ENCODE assay signal across 12 cellular contexts in genomic region chr12:115946867-115947695, GRCh38.
DNase-seq lines count a peak whose midpoint lies in the region; ATAC-seq, FAIRE-seq and TF ChIP-seq lines count a peak whose summit lies in the region.
"Had no signal": no experiment of that assay in that cellular context is flagged by ENCODE, and none has a peak within 500 bp of the region (broad histone marks: within the 10 kb centered on the region; RNA-seq: fewer than 3 reads in every experiment).

No MANE protein-coding gene starts in this region.

- H3K27me3 Mint-ChIP-seq in Caco-2 (ENCODE audit: insufficient read depth, unreplicated experiment), result no peaks in the 10 kb centered on the region

- no peaks in the 10 kb centered on the region for H3K9me3 Mint-ChIP-seq in Caco-2 (ENCODE audit: unreplicated experiment)
- H3K9me3 Mint-ChIP-seq in stimulated activated effector memory CD8-positive, alpha-beta T cell treated with anti-CD3 and anti-CD28 coated beads, Interleukin-12 subunit alpha, Interleukin-12 subunit beta, amount 100 ng/mL, for 72 hours, result no peaks in the 10 kb centered on the region

- TF ChIP-seq EP300 in HepG2 (IDR thresholded peaks at IDR 0.05; ENCODE audit: low read depth in 2 of 2, low read length in 2 of 2) (no peak), HepG2 (CRISPR knock-in tag; IDR thresholded peaks at IDR 0.05; ENCODE audit: borderline replicate concordance) (no peak), ovary (IDR thresholded peaks at IDR 0.05) (no peak)

- intact Hi-C loops in Caco-2 (cut with micrococcal nuclease; ENCODE audit: unreplicated experiment) (loop anchor here (1.0 kb wide), 1 partner anchor 24 kb away; no protein-coding TSS in a partner anchor), adrenal gland (cut with DNase I) (no loop called here), HepG2 (cut with micrococcal nuclease; ENCODE audit: unreplicated experiment) (loop anchor here (1.0 kb wide), 2 partner anchors 24 to 49 kb away; no protein-coding TSS in a partner anchor), ovary (cut with DNase I) (no loop called here)

- H3K27me3 ChIP-seq in Caco-2 (replicated peaks; ENCODE audit: control insufficient read depth, insufficient read depth, low read length), result no peaks in the 10 kb centered on the region
- no peaks in the 10 kb centered on the region for H3K27me3 ChIP-seq in adrenal gland
- no peaks in the 10 kb centered on the region for H3K27me3 ChIP-seq in HepG2 (ENCODE audit: control insufficient read depth in 1 of 2, insufficient read depth in 2 of 2, low read length in 2 of 2)
- no peaks in the 10 kb centered on the region for H3K27me3 ChIP-seq in ovary

- CTCF ChIA-PET in Caco-2 (lab: Charles Lee) (interaction anchor here (0.5 to 1.3 kb wide), 6 partner anchors 10 to 1308 kb away, joined by 3 to 14 read pairs (median 3); no protein-coding TSS in a partner anchor), HepG2 (lab: Yijun Ruan, JAX; ENCODE audit: low intra/inter-chr PET ratio, low total read pairs) (interaction anchor here (1.1 to 2.3 kb wide), 2 partner anchors 24 to 80 kb away, joined by 4 to 10 read pairs; no protein-coding TSS in a partner anchor)

- ATAC-seq in HepG2, result no peak
- no peak for ATAC-seq in stimulated activated effector memory CD8-positive, alpha-beta T cell treated with anti-CD3 and anti-CD28 coated beads, Interleukin-12 subunit alpha, Interleukin-12 subunit beta, amount 100 ng/mL, for 72 hours

- FAIRE-seq in HepG2 (lab: Jason Lieb, UNC), result no peak

- BruUV-seq in Caco-2 (replicated peaks; lab: Mats Ljungman, UMichigan) (no TSS peak), HepG2 (replicated peaks; lab: Mats Ljungman, UMichigan) (no TSS peak)

- no peak overlapping the region for H2AFZ ChIP-seq in HepG2 (ENCODE audit: low read length)

- no peaks in the 10 kb centered on the region for H3K4me1 ChIP-seq in Caco-2
- no peaks in the 10 kb centered on the region for H3K4me1 ChIP-seq in adrenal gland (replicated peaks in 1 of 2)
- H3K4me1 ChIP-seq in HepG2 (ENCODE audit: insufficient read depth, low read length), result peaks cover 26% of the 10 kb centered on the region
- H3K4me1 ChIP-seq in ovary (ENCODE audit: insufficient read depth), result no peaks in the 10 kb centered on the region

- no peaks in the 10 kb centered on the region for H3K79me2 ChIP-seq in HepG2 (ENCODE audit: insufficient read depth, low read length)

- POLR2A ChIA-PET in Caco-2 (lab: Charles Lee), result no interaction called here
- POLR2A ChIA-PET in HepG2 (lab: Yijun Ruan, JAX), result interaction anchor here (0.9 kb wide), 1 partner anchor 29 kb away, joined by 4 read pairs; no protein-coding TSS in a partner anchor

- H3K4me3 Mint-ChIP-seq in Caco-2 (ENCODE audit: unreplicated experiment), result no peak overlapping the region
- H3K4me3 Mint-ChIP-seq in stimulated activated effector memory CD8-positive, alpha-beta T cell treated with anti-CD3 and anti-CD28 coated beads, Interleukin-12 subunit alpha, Interleukin-12 subunit beta, amount 100 ng/mL, for 72 hours, result no peak overlapping the region

- H3K36me3 ChIP-seq in Caco-2 (ENCODE audit: control insufficient read depth, insufficient read depth, low read length), result no peaks in the 10 kb centered on the region
- no peaks in the 10 kb centered on the region for H3K36me3 ChIP-seq in adrenal gland (replicated peaks in 1 of 2)
- H3K36me3 ChIP-seq in HepG2 (replicated peaks in 1 of 2; ENCODE audit: control insufficient read depth in 1 of 2, insufficient read depth in 2 of 2, low read length in 2 of 2), result no peaks in the 10 kb centered on the region
- H3K36me3 ChIP-seq in ovary, result no peaks in the 10 kb centered on the region

- peak; percentile 78 for TF ChIP-seq RAD21 in HepG2 (CRISPR knock-in tag; IDR thresholded peaks at IDR 0.05)

- H3K4me3 ChIP-seq in Caco-2 (ENCODE audit: low read depth, low read length), result no peak overlapping the region
- H3K4me3 ChIP-seq in HFF-Myc (replicated peaks; ENCODE audit: low read depth, low read length), result no peak overlapping the region
- no peak overlapping the region for H3K4me3 ChIP-seq in adrenal gland
- H3K4me3 ChIP-seq in HepG2 (replicated peaks in 1 of 3; ENCODE audit: insufficient read depth in 1 of 3, low read depth in 2 of 3, low read length in 3 of 3), result no peak overlapping the region
- no peak overlapping the region for H3K4me3 ChIP-seq in ovary
- H3K4me3 ChIP-seq: skin epidermis had no signal

- H3K36me3 Mint-ChIP-seq in Caco-2 (ENCODE audit: insufficient read depth, unreplicated experiment), result peaks cover 58% of the 10 kb centered on the region
- no peaks in the 10 kb centered on the region for H3K36me3 Mint-ChIP-seq in stimulated activated effector memory CD8-positive, alpha-beta T cell treated with anti-CD3 and anti-CD28 coated beads, Interleukin-12 subunit alpha, Interleukin-12 subunit beta, amount 100 ng/mL, for 72 hours

- no peak overlapping the region for H3K9ac ChIP-seq in HepG2 (ENCODE audit: insufficient read depth, low read depth, low read length)

- H3K9me3 ChIP-seq in Caco-2, result no peaks in the 10 kb centered on the region
- no peaks in the 10 kb centered on the region for H3K9me3 ChIP-seq in adrenal gland (replicated peaks in 1 of 3)
- H3K9me3 ChIP-seq in HepG2 (ENCODE audit: low read length), result no peaks in the 10 kb centered on the region
- no peaks in the 10 kb centered on the region for H3K9me3 ChIP-seq in ovary

- no peaks in the 10 kb centered on the region for H3K4me1 Mint-ChIP-seq in Caco-2 (ENCODE audit: low read depth, unreplicated experiment)
- H3K4me1 Mint-ChIP-seq in stimulated activated effector memory CD8-positive, alpha-beta T cell treated with anti-CD3 and anti-CD28 coated beads, Interleukin-12 subunit alpha, Interleukin-12 subunit beta, amount 100 ng/mL, for 72 hours, result no peaks in the 10 kb centered on the region

- peak; percentile 59 to 61 for TF ChIP-seq CTCF in Caco-2 (IDR thresholded peaks at IDR 0.05; ENCODE audit: insufficient read depth in 1 of 2, low read depth in 1 of 2, low read length in 1 of 2, severe bottlenecking in 1 of 2, unreplicated experiment in 1 of 2)
- peak; percentile 63 for TF ChIP-seq CTCF in HFF-Myc (IDR thresholded peaks at IDR 0.05; ENCODE audit: low read depth, low read length, missing control alignments)
- peak in 5 of 6 experiments; percentile 17 to 41 (median 30) for TF ChIP-seq CTCF in adrenal gland (IDR thresholded peaks at IDR 0.05)
- peak; percentile 74 for TF ChIP-seq CTCF in HepG2 (CRISPR knock-in tag; IDR thresholded peaks at IDR 0.05)
- TF ChIP-seq CTCF in ovary (IDR thresholded peaks at IDR 0.05), result no peak

- no peak overlapping the region for H3K27ac Mint-ChIP-seq in Caco-2 (ENCODE audit: unreplicated experiment)
- H3K27ac Mint-ChIP-seq in stimulated activated effector memory CD8-positive, alpha-beta T cell treated with anti-CD3 and anti-CD28 coated beads, Interleukin-12 subunit alpha, Interleukin-12 subunit beta, amount 100 ng/mL, for 72 hours, result no peak overlapping the region

- DNase-seq in Caco-2 (no peak), HFF-Myc (ENCODE audit: extremely low read depth, low read depth) (no peak), adrenal gland (no peak), HepG2 (ENCODE audit: low spot score) (peak; percentile 8), kidney tubule cell (ENCODE audit: low spot score) (no peak), ovary (no peak)
- no peak for DNase-seq in stimulated activated effector memory CD8-positive, alpha-beta T cell treated with anti-CD3 and anti-CD28 coated beads, Interleukin-12 subunit alpha, Interleukin-12 subunit beta, amount 100 ng/mL, for 72 hours (ENCODE audit: low spot score in 2 of 2)
- DNase-seq in activated effector memory CD4-positive, alpha-beta T cell treated with anti-CD3 and anti-CD28 coated beads, Interleukin-2, amount 50 U/mL, for 16 hours, result no peak
- DNase-seq: effector CD8-positive, alpha-beta T cell; NCI-H2081; stimulated activated naive CD4-positive, alpha-beta T cell had no signal

- H4K20me1 ChIP-seq in HepG2 (ENCODE audit: insufficient read depth, low read length), result no peaks in the 10 kb centered on the region

- H3K27ac ChIP-seq in adrenal gland, result no peak overlapping the region
- no peak overlapping the region for H3K27ac ChIP-seq in HepG2 (ENCODE audit: extremely low read length, insufficient read depth, low read length)
- no peak overlapping the region for H3K27ac ChIP-seq in ovary
- H3K27ac ChIP-seq: skin epidermis had no signal

- in situ Hi-C loops in HepG2 (cut with HindIII; ENCODE audit: extremely low pct_ligation_motif_present, low pct_unique_long_range_greater_than_20kb), result no loop called here

- H3K4me2 ChIP-seq in HepG2 (ENCODE audit: low read depth, low read length), result no peak overlapping the region

- TF ChIP-seq POLR2A in adrenal gland (IDR thresholded peaks at IDR 0.05) (no peak), HepG2 (IDR thresholded peaks at IDR 0.05; ENCODE audit: insufficient read depth in 1 of 2, low read depth in 2 of 2, low read length in 2 of 2) (no peak), ovary (IDR thresholded peaks at IDR 0.05) (no peak)

- 71 to 78% (median 75%) methylated on average over 18 to 19 of the region's 19 CpGs for WGBS in adrenal gland, 4 donors
- 31% methylated on average over 19 of the region's 19 CpGs for WGBS in HepG2 (ENCODE audit: low lambda C conversion rate)
- 76 to 79% (median 78%) methylated on average over 19 of the region's 19 CpGs for WGBS in ovary, 3 donors

TF ChIP-seq in HepG2, 621 proteins besides CTCF, POLR2A, EP300 and RAD21 (continues in another document):
- TF ChIP-seq MAFG (CRISPR knock-in tag; IDR thresholded peaks at IDR 0.05) (no peak), MNT (IDR thresholded peaks at IDR 0.05) (peak; percentile 88)

Comparison
In these comparisons a context has a peak if more than half of its experiments do, and no peak if none do; other contexts are left out.
1. CTCF ChIP-seq: peak in Caco-2 (2 of 2), HFF-Myc (single experiment), adrenal gland (5 of 6) and HepG2 (single experiment); none in ovary (0 of 3).
2. intact Hi-C loops: an anchor here in Caco-2 (1.0 kb wide) and HepG2 (1.0 kb wide); none called in adrenal gland and ovary.